In genomic region chr20:55774628-55775027, GRCh38 we compare ENCODE assay signal across 24 cellular contexts.
"Had no signal": no experiment of that assay in that cellular context is flagged by ENCODE, and none has a peak within 500 bp of the region (broad histone marks: within the 10 kb centered on the region; RNA-seq: fewer than 3 reads in every experiment).

No MANE protein-coding gene starts in this region.

- H3K4me1 ChIP-seq: colonic mucosa, esophagus squamous epithelium, gastrocnemius medialis, heart right ventricle had no signal

- H3K36me3 ChIP-seq: colonic mucosa, esophagus squamous epithelium, gastrocnemius medialis, heart right ventricle had no signal

- ATAC-seq: effector memory CD8-positive, alpha-beta T cell; esophagus mucosa; gastrocnemius medialis; heart right ventricle; left colon; left lobe of liver; left ventricle myocardium superior; naive thymus-derived CD4-positive, alpha-beta T cell had no signal

- DNase-seq: colonic mucosa; cortex of kidney; effector CD8-positive, alpha-beta T cell; effector memory CD8-positive, alpha-beta T cell; endodermal cell; erythroblast; esophagus squamous epithelium; foreskin fibroblast; foreskin melanocyte; gastrocnemius medialis; glutamatergic neuron; head of caudate nucleus; heart right ventricle; hippocampal formation; left colon; left ventricle myocardium superior; mammary epithelial cell; mesendoderm; midbrain; naive thymus-derived CD4-positive, alpha-beta T cell had no signal

- H3K27ac ChIP-seq: colonic mucosa, epithelial cell of prostate, esophagus squamous epithelium, gastrocnemius medialis, heart right ventricle had no signal

- H3K27me3 ChIP-seq: colonic mucosa, esophagus squamous epithelium, gastrocnemius medialis, heart right ventricle had no signal

- H3K9me3 ChIP-seq: colonic mucosa, esophagus squamous epithelium, gastrocnemius medialis had no signal

- H3K4me3 ChIP-seq: colonic mucosa, esophagus squamous epithelium, gastrocnemius medialis, heart right ventricle, lung had no signal
